Comparison of ENCODE assay signal across 22 cellular contexts in the genomic region with DNA sequence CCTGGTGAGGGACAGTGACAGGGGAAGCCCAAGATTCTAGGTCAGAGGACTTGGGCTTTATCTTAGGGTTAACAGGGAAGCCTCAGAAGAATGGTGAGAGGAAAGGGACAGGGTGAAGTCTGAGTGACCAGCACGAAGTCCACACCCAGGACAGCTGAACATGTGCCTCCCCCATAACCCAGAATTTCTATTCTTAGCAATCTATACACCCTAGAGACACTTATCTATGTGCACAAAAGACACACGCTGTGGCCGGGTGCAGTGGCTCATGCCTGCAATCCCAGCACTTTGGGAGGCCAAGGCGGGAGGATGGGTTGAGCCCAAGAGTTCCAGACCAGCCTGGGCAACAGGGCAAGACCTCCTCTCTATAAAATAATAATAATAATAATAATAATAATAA. TPM values are rescaled to one million over a fixed set of nuclear protein-coding genes. Genes with fewer than 3 reads are reported as not detected.
"Had no signal": no experiment of that assay in that cellular context is flagged by ENCODE, and none has a peak within 500 bp of the region (broad histone marks: within the 10 kb centered on the region; RNA-seq: fewer than 3 reads in every experiment).

No MANE protein-coding gene starts in this region.

- H3K4me1 ChIP-seq: body of pancreas, right lobe of liver had no signal

- ATAC-seq: activated CD8-positive, alpha-beta T cell treated with anti-CD3 and anti-CD28 coated beads for 36 hours; activated naive CD4-positive, alpha-beta T cell treated with anti-CD3 and anti-CD28 coated beads, Interleukin-2, amount 50 U/mL, for 72 hours; activated T-cell treated with anti-CD3 and anti-CD28 coated beads, Interleukin-2, amount 50 U/mL, for 4 hours; activated T-helper 17 cell treated with anti-CD3 and anti-CD28 coated beads, Interleukin-2, amount 50 U/mL, for 72 hours; body of pancreas; esophagus mucosa; natural killer cell had no signal

- H3K9me3 ChIP-seq: body of pancreas, right lobe of liver, thyroid gland had no signal

- H3K4me1 Mint-ChIP-seq: natural killer cell had no signal

- H3K27me3 ChIP-seq: right lobe of liver, thyroid gland, upper lobe of left lung had no signal

- H3K4me3 Mint-ChIP-seq: activated B cell treated with CpG ODN at 0.5 μM for 24 hours; activated CD8-positive, alpha-beta T cell treated with anti-CD3 and anti-CD28 coated beads for 36 hours; activated T-cell treated with anti-CD3 and anti-CD28 coated beads, Interleukin-2, amount 50 U/mL, for 4 hours; activated T-helper 17 cell treated with anti-CD3 and anti-CD28 coated beads, Interleukin-2, amount 50 U/mL, for 72 hours; mesothelial cell of epicardium; natural killer cell; stimulated activated naive CD8-positive, alpha-beta T cell treated with anti-CD3 and anti-CD28 coated beads, Interleukin-15, Interleukin-2, amounts not matched to agents 100 ng/mL and 50 ng/mL, for 24 hours had no signal

- H3K27ac ChIP-seq: body of pancreas, right lobe of liver, thyroid gland, upper lobe of left lung had no signal

- H3K36me3 Mint-ChIP-seq: activated naive CD4-positive, alpha-beta T cell treated with anti-CD3 and anti-CD28 coated beads, Interleukin-2, amount 50 U/mL, for 72 hours; mesothelial cell of epicardium; natural killer cell had no signal

- H3K36me3 ChIP-seq: right lobe of liver, thyroid gland, upper lobe of left lung had no signal

- H3K27ac Mint-ChIP-seq: activated B cell treated with CpG ODN at 0.5 μM for 24 hours; activated CD8-positive, alpha-beta T cell treated with anti-CD3 and anti-CD28 coated beads for 36 hours; activated naive CD4-positive, alpha-beta T cell treated with anti-CD3 and anti-CD28 coated beads, Interleukin-2, amount 50 U/mL, for 72 hours; activated T-helper 17 cell treated with anti-CD3 and anti-CD28 coated beads, Interleukin-2, amount 50 U/mL, for 72 hours; mesothelial cell of epicardium; natural killer cell; stimulated activated naive CD8-positive, alpha-beta T cell treated with anti-CD3 and anti-CD28 coated beads, Interleukin-15, Interleukin-2, amounts not matched to agents 100 ng/mL and 50 ng/mL, for 24 hours had no signal

- DNase-seq: activated B cell treated with CpG ODN at 0.5 μM for 24 hours; activated CD4-positive, alpha-beta T cell treated with anti-CD3 and anti-CD28 coated beads, Interleukin-2, amount 50 U/mL, for 1 hour; activated CD8-positive, alpha-beta T cell treated with anti-CD3 and anti-CD28 coated beads for 36 hours; activated T-cell treated with anti-CD3 and anti-CD28 coated beads, Interleukin-2, amount 50 U/mL, for 4 hours; anterior cingulate cortex; body of pancreas; foreskin melanocyte; kidney glomerular epithelial cell; natural killer cell; right lobe of liver; stimulated activated CD4-positive, alpha-beta T cell treated with anti-CD3 and anti-CD28 coated beads, Interleukin-12 subunit alpha, Interleukin-12 subunit beta, amount 100 ng/mL, for 4 hours; stimulated activated CD4-positive, alpha-beta T cell treated with anti-CD3 and anti-CD28 coated beads, Interleukin-4, amount 100 ng/mL, for 1 hour; substantia nigra; T-helper 2 cell; thyroid gland; upper lobe of left lung had no signal

- H3K4me3 ChIP-seq: body of pancreas, right lobe of liver, skin epidermis, thyroid gland, upper lobe of left lung had no signal

- H3K9me3 Mint-ChIP-seq: activated naive CD4-positive, alpha-beta T cell treated with anti-CD3 and anti-CD28 coated beads, Interleukin-2, amount 50 U/mL, for 72 hours; activated T-helper 17 cell treated with anti-CD3 and anti-CD28 coated beads, Interleukin-2, amount 50 U/mL, for 72 hours; natural killer cell; stimulated activated naive CD8-positive, alpha-beta T cell treated with anti-CD3 and anti-CD28 coated beads, Interleukin-15, Interleukin-2, amounts not matched to agents 100 ng/mL and 50 ng/mL, for 24 hours had no signal

RNA-seq across cellular contexts. Expression of a gene that starts 11.1 kb away (rescaled TPM):
- total RNA-seq: activated B cell treated with CpG ODN at 0.5 μM for 24 hours had no signal
